In the genomic region with DNA sequence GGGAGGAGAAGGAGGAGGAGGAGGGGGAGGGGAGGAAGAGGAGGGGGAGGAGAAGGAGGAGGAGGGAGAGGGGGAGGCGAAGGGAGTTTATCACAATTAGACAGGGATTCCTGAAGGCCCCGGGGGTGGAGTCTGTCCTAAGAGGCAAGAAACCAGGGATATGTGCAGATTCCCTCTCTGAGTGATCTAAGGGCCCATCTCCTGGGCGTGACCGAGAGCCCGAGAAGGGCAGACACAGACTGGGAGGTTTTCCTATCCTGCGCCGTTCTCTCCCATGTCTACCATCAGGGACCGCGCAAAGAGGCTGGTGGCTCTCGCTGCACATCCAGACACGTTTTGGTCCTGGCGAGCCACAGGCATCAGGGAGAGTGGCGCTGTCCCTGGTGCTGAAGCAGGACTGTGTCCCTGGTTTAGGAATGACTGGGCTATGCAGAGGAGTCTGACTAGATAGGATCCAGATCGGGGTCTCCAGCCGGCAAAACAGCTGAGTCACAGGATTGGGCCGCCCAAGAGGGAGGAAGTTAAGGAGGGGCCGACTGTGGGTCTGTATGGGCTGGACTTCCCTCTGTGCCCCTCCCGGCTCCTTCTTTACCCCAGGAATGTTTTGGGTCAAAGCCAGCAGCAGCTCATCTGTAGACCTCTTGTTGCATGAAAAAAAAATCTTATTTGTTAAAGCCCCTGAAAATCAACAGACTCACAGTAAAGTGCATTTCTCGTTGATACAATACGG, we compare ENCODE assay signal across 8 cellular contexts. TPM values are rescaled to one million over a fixed set of nuclear protein-coding genes. Genes with fewer than 3 reads are reported as not detected.
A peak's percentile ranks its signal among the peaks of the same experiment; 100 is the strongest.
DNase-seq lines count a peak whose midpoint lies in the region; ATAC-seq and TF ChIP-seq lines count a peak whose summit lies in the region.

No MANE protein-coding gene starts in this region.

- H3K27ac ChIP-seq in SJSA1 (no peak overlapping the region), liver (ENCODE audit: low read depth in 1 of 2, low read length in 2 of 2) (no peak overlapping the region), substantia nigra (ENCODE audit: low read depth, low read length, poor library complexity, severe bottlenecking) (no peak overlapping the region)

- TF ChIP-seq CTCF in cardiac fibroblast (IDR thresholded peaks at IDR 0.05; ENCODE audit: low read depth, low read length) (no peak), liver (IDR thresholded peaks at IDR 0.05; ENCODE audit: low read depth, low read length, missing input control) (no peak)

- DNase-seq in NCI-H2227 (lab: John Stamatoyannopoulos, UW; ENCODE audit: unreplicated experiment) (peak; percentile 15), NCI-H2227 treated with DMSO at 0.1 percent for 48 hours (lab: John Stamatoyannopoulos, UW) (no peak), SJSA1 (ENCODE audit: low read depth in 1 of 2, low spot score in 2 of 2) (peak; percentile 31 to 60), cardiac fibroblast (ENCODE audit: low read depth in 2 of 2) (peak; percentile 62 to 68), substantia nigra (lab: John Stamatoyannopoulos, UW) (peak in 31 of 49 donors; percentile 2 to 68 (median 28))

- H3K36me3 ChIP-seq in SJSA1, result no peaks in the 10 kb centered on the region
- no peaks in the 10 kb centered on the region for H3K36me3 ChIP-seq in liver (ENCODE audit: control insufficient read depth in 4 of 4, insufficient read depth in 3 of 4, low read depth in 1 of 4, low read length in 3 of 4)

- no peak overlapping the region for H3K4me3 ChIP-seq in SJSA1
- no peak overlapping the region for H3K4me3 ChIP-seq in cardiac fibroblast (replicated peaks in 1 of 2; ENCODE audit: low read depth in 2 of 2, low read length in 2 of 2)
- H3K4me3 ChIP-seq in liver (ENCODE audit: low read depth in 1 of 3, low read length in 3 of 3), result no peak overlapping the region

- H3K9ac ChIP-seq in liver (ENCODE audit: low read depth in 1 of 2, low read length in 2 of 2), result no peak overlapping the region

- no peak for TF ChIP-seq RAD21 in liver (IDR thresholded peaks at IDR 0.05)

- 7% methylated on average over 20 of the region's 20 CpGs for WGBS in liver

- H3K4me1 ChIP-seq in SJSA1 (replicated peaks), result no peaks in the 10 kb centered on the region
- H3K4me1 ChIP-seq in liver (ENCODE audit: control insufficient read depth in 4 of 4, insufficient read depth in 4 of 4, low read length in 3 of 4), result no peaks in the 10 kb centered on the region

- H3K27me3 ChIP-seq in SJSA1 (replicated peaks) (no peaks in the 10 kb centered on the region), liver (ENCODE audit: control insufficient read depth in 4 of 4, insufficient read depth in 4 of 4, low read length in 3 of 4) (peaks cover 0 to 7% (median 2%) of the 10 kb centered on the region in 4 donors)

- H3K9me3 ChIP-seq in SJSA1 (replicated peaks) (no peaks in the 10 kb centered on the region), liver (ENCODE audit: control insufficient read depth in 4 of 4, low read length in 3 of 4) (peaks cover 0 to 12% (median under 1%) of the 10 kb centered on the region in 4 donors)

- no peak for ATAC-seq in GM21786 (IDR thresholded peaks at IDR 0.05; ENCODE audit: unreplicated experiment)
- no peak for ATAC-seq in GM19035 (IDR thresholded peaks at IDR 0.05; ENCODE audit: unreplicated experiment)

TF ChIP-seq in liver, 16 proteins besides CTCF, POLR2A, EP300 and RAD21:
- TF ChIP-seq, protein P1, sequence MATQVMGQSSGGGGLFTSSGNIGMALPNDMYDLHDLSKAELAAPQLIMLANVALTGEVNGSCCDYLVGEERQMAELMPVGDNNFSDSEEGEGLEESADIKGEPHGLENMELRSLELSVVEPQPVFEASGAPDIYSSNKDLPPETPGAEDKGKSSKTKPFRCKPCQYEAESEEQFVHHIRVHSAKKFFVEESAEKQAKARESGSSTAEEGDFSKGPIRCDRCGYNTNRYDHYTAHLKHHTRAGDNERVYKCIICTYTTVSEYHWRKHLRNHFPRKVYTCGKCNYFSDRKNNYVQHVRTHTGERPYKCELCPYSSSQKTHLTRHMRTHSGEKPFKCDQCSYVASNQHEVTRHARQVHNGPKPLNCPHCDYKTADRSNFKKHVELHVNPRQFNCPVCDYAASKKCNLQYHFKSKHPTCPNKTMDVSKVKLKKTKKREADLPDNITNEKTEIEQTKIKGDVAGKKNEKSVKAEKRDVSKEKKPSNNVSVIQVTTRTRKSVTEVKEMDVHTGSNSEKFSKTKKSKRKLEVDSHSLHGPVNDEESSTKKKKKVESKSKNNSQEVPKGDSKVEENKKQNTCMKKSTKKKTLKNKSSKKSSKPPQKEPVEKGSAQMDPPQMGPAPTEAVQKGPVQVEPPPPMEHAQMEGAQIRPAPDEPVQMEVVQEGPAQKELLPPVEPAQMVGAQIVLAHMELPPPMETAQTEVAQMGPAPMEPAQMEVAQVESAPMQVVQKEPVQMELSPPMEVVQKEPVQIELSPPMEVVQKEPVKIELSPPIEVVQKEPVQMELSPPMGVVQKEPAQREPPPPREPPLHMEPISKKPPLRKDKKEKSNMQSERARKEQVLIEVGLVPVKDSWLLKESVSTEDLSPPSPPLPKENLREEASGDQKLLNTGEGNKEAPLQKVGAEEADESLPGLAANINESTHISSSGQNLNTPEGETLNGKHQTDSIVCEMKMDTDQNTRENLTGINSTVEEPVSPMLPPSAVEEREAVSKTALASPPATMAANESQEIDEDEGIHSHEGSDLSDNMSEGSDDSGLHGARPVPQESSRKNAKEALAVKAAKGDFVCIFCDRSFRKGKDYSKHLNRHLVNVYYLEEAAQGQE (IDR thresholded peaks at IDR 0.05), result peak; percentile 99
- no peak for TF ChIP-seq SP1 (IDR thresholded peaks at IDR 0.05)

RNA-seq across cellular contexts. Expression of a gene that starts 17.9 kb away (rescaled TPM):
- 2.6 and 20.7 TPM in 2 replicates for total RNA-seq in SJSA1 (2014; rRNA removed; shearing (Covaris generic))
- 1 to 10 TPM; 3.9 to 5.3 TPM for total RNA-seq in liver
- polyA plus RNA-seq in liver, result 1 to 10 TPM in 1 of 2 donors, under 1 TPM in 1; 0.60 to 1.1 TPM

RNA-seq across cellular contexts. Expression of a gene that starts 21.7 kb away (rescaled TPM):
- not detected in 2 replicates for total RNA-seq in SJSA1 (2014; rRNA removed; shearing (Covaris generic))
- total RNA-seq in liver, result under 1 TPM; 0.08 to 0.47 TPM
- polyA plus RNA-seq in liver, result under 1 TPM in 1 of 2 donors, not detected in 1; 0.08 TPM

RNA-seq across cellular contexts. Expression of a gene that starts 51.6 kb away (rescaled TPM):
- total RNA-seq in SJSA1 (2014; rRNA removed; shearing (Covaris generic)), result not detected in 2 replicates
- total RNA-seq in liver, result 1 to 10 TPM in 1 of 2 donors, under 1 TPM in 1; 0.84 to 5.0 TPM
- polyA plus RNA-seq in liver, result under 1 TPM; 0.05 to 0.21 TPM
